8 cellular contexts compared by ENCODE assay signal in genomic region chr16:28823719-28824547, GRCh38. TPM values are rescaled to one million over a fixed set of nuclear protein-coding genes. Genes with fewer than 3 reads are reported as not detected.
DNase-seq lines count a peak whose midpoint lies in the region; ATAC-seq and TF ChIP-seq lines count a peak whose summit lies in the region.

No MANE protein-coding gene starts in this region.

- CTCF ChIA-PET in activated naive CD4-positive, alpha-beta T cell treated with anti-CD3 and anti-CD28 coated beads, Interleukin-2, amount 10 ng/mL, durations not matched to agents 7 days and 5 days (lab: Charles Lee): no interaction called here

- H3K36me3 Mint-ChIP-seq in activated naive CD4-positive, alpha-beta T cell treated with anti-CD3 and anti-CD28 coated beads, Interleukin-2, amount 10 ng/mL, durations not matched to agents 7 days and 5 days: peaks cover 55% of the 10 kb centered on the region

- H3K36me3 ChIP-seq in GM06990 (ENCODE audit: control insufficient read depth, insufficient read depth, low read length) (peaks cover 17% of the 10 kb centered on the region), gastroesophageal sphincter (peaks cover 0 to 39% of the 10 kb centered on the region in 2 donors)

- WGBS in gastroesophageal sphincter (ENCODE audit: low coverage in 1 of 2), 2 donors: no CpG with 5 or more reads among the region's 75 CpGs

- H3K4me1 Mint-ChIP-seq in activated naive CD4-positive, alpha-beta T cell treated with anti-CD3 and anti-CD28 coated beads, Interleukin-2, amount 10 ng/mL, durations not matched to agents 7 days and 5 days: peaks cover 47% of the 10 kb centered on the region

- H3K27me3 Mint-ChIP-seq in activated naive CD4-positive, alpha-beta T cell treated with anti-CD3 and anti-CD28 coated beads, Interleukin-2, amount 10 ng/mL, durations not matched to agents 7 days and 5 days: peaks cover 4% of the 10 kb centered on the region

- H3K4me3 ChIP-seq in GM06990 (replicated peaks; ENCODE audit: low read depth, low read length) (peak overlapping the region; percentile 96), NB4 (ENCODE audit: low read depth, low read length) (peak overlapping the region; percentile 80), gastroesophageal sphincter (peak overlapping the region; percentile 98 to 100)

- H3K4me1 ChIP-seq in gastroesophageal sphincter: peaks cover 0 to 37% (median 12%) of the 10 kb centered on the region in 3 donors

- in situ Hi-C loops in SK-MEL-5 (cut with HindIII; ENCODE audit: low pct_unique_long_range_greater_than_20kb, low sequenced_read_pairs): no loop called here

- H3K27ac ChIP-seq in gastroesophageal sphincter (peak overlapping the region; percentile 98 to 100 (median 100)), substantia nigra (ENCODE audit: low read depth, low read length, poor library complexity, severe bottlenecking) (peak overlapping the region; percentile 82)

- TF ChIP-seq POLR2A in NB4 (IDR thresholded peaks at IDR 0.05; ENCODE audit: extremely low read depth, insufficient read length): peak; percentile 35
- TF ChIP-seq POLR2A in gastroesophageal sphincter (IDR thresholded peaks at IDR 0.05): peak; percentile 8 to 39

- peak; percentile 13 for TF ChIP-seq CTCF in GM06990 (IDR thresholded peaks at IDR 0.05; ENCODE audit: insufficient read depth, low read length, poor library complexity, severe bottlenecking)
- TF ChIP-seq CTCF in NB4 (IDR thresholded peaks at IDR 0.05; ENCODE audit: low read depth, low read length): no peak
- TF ChIP-seq CTCF in gastroesophageal sphincter (IDR thresholded peaks at IDR 0.05): peak in 3 of 4 experiments; percentile 34 to 46 (median 34)

- DNase-seq in GM06990 (ENCODE audit: extremely low read depth, insufficient read length): peak; percentile 98
- DNase-seq in NB4 (ENCODE audit: low read depth): peak; percentile 99
- peak; percentile 95 for DNase-seq in SK-MEL-5 (ENCODE audit: low read depth, low spot score)
- peak; percentile 98 for DNase-seq in activated naive CD4-positive, alpha-beta T cell treated with anti-CD3 and anti-CD28 coated beads, Interleukin-2, amount 10 ng/mL, durations not matched to agents 7 days and 5 days
- DNase-seq in non-pigmented ciliary epithelial cell (ENCODE audit: low read depth): peak; percentile 92
- DNase-seq in substantia nigra (lab: John Stamatoyannopoulos, UW): peak; percentile 75 to 99 (median 93)

- H3K27ac Mint-ChIP-seq in activated naive CD4-positive, alpha-beta T cell treated with anti-CD3 and anti-CD28 coated beads, Interleukin-2, amount 10 ng/mL, durations not matched to agents 7 days and 5 days: peak overlapping the region; percentile 98

- TF ChIP-seq EP300 in gastroesophageal sphincter (IDR thresholded peaks at IDR 0.05): no peak

- no peaks in the 10 kb centered on the region for H3K27me3 ChIP-seq in GM06990 (replicated peaks; ENCODE audit: control insufficient read depth, insufficient read depth, low read length)
- H3K27me3 ChIP-seq in gastroesophageal sphincter: no peaks in the 10 kb centered on the region

- ATAC-seq in HG02571 (IDR thresholded peaks at IDR 0.05; ENCODE audit: unreplicated experiment) (peak; percentile 54), gastroesophageal sphincter (peak; percentile 95)

- H3K9me3 Mint-ChIP-seq in activated naive CD4-positive, alpha-beta T cell treated with anti-CD3 and anti-CD28 coated beads, Interleukin-2, amount 10 ng/mL, durations not matched to agents 7 days and 5 days: no peaks in the 10 kb centered on the region

- no peaks in the 10 kb centered on the region for H3K9me3 ChIP-seq in gastroesophageal sphincter

- H3K4me3 Mint-ChIP-seq in activated naive CD4-positive, alpha-beta T cell treated with anti-CD3 and anti-CD28 coated beads, Interleukin-2, amount 10 ng/mL, durations not matched to agents 7 days and 5 days: peak overlapping the region; percentile 95

RNA-seq across cellular contexts. Expression of gene ATXN2L, which starts 1.1 kb away (rescaled TPM):
- 30.9 and 36.4 TPM in 2 replicates for total RNA-seq in SK-MEL-5 (2014; rRNA removed; shearing (Covaris generic))
- polyA plus RNA-seq in SK-MEL-5 (2015; cell fraction: cytosol; rRNA removed): 112 and 181 TPM in 2 replicates
- polyA plus RNA-seq in SK-MEL-5 (2015; cell fraction: nucleus; rRNA removed): 230 and 288 TPM in 2 replicates
- 10 to 100 TPM; 44.4 to 65.1 (median 56.9) TPM for total RNA-seq in gastroesophageal sphincter

RNA-seq across cellular contexts. Expression of gene TUFM, which starts 22.2 kb away (rescaled TPM):
- total RNA-seq in SK-MEL-5 (2014; rRNA removed; shearing (Covaris generic)): 191 and 198 TPM in 2 replicates
- polyA plus RNA-seq in SK-MEL-5 (2015; cell fraction: cytosol; rRNA removed): 228 and 267 TPM in 2 replicates
- polyA plus RNA-seq in SK-MEL-5 (2015; cell fraction: nucleus; rRNA removed): 527 and 642 TPM in 2 replicates
- total RNA-seq in gastroesophageal sphincter: 10 to 100 TPM; 72.2 to 91.9 (median 85.3) TPM

RNA-seq across cellular contexts. Expression of gene SH2B1, which starts 39.7 kb away (rescaled TPM):
- total RNA-seq in SK-MEL-5 (2014; rRNA removed; shearing (Covaris generic)): 10.1 and 10.4 TPM in 2 replicates
- polyA plus RNA-seq in SK-MEL-5 (2015; cell fraction: cytosol; rRNA removed): 19.8 and 32.2 TPM in 2 replicates
- polyA plus RNA-seq in SK-MEL-5 (2015; cell fraction: nucleus; rRNA removed): 95.0 and 104 TPM in 2 replicates
- 10 to 100 TPM; 23.6 to 51.0 (median 28.3) TPM for total RNA-seq in gastroesophageal sphincter

RNA-seq across cellular contexts. Expression of gene ATP2A1, which starts 54.4 kb away (rescaled TPM):
- not detected in 2 replicates for total RNA-seq in SK-MEL-5 (2014; rRNA removed; shearing (Covaris generic))
- polyA plus RNA-seq in SK-MEL-5 (2015; cell fraction: cytosol; rRNA removed): 0.35 and 0.55 TPM in 2 replicates
- polyA plus RNA-seq in SK-MEL-5 (2015; cell fraction: nucleus; rRNA removed): 3.9 and 9.8 TPM in 2 replicates
- under 1 TPM in 1 of 4 donors, not detected in 3; 0.31 TPM for total RNA-seq in gastroesophageal sphincter

Comparison
In these comparisons a context has a peak if more than half of its experiments do, and no peak if none do; other contexts are left out.
1. Peak in every context shown above with its lines: DNase-seq, ATAC-seq, H3K4me3 ChIP-seq and H3K27ac ChIP-seq.